In the genomic region with DNA sequence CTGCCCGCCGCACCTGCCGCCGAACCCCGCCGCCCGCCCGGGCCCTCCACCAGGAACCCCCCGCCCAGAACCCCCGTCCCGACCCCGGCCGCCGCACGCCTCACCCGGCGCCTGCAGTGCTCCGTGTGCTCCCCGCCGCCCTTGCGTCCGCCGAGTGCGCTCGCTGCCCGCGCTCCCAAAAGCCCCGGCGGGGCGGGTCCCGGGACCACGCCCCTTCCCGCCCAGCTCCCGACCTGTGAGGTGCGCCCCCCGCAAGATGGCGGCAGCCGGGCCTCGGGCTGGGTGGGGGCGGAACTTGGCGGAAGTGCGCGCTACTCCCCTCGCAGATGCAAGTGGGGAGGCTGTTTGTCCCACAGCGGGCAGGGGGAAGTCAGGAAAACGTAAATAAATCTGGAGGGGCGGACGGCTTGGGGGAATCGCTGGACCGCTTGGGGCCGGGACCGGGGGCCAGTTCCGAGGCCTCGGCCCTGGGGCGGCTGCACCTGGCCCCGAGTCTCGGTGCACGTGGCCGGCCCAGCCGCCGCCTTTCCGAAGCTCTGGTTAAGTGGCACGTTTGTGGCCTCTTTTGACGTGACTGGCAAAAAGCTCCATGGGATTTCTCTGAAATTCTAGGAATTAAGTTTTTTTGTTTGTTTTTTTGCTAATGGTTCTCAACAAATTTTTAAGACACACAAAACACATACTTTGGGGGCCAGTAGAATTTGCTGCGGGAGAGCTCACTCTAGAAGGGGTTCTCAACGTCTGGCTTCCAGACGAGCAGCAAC, we compare ENCODE assay signal across 1 cellular context.
A peak's percentile ranks its signal among the peaks of the same experiment; 100 is the strongest.
TF ChIP-seq lines count a peak whose summit lies in the region.

TSS of gene EZR (minus strand) at position 156 of the 764 bp plus-strand sequence. CDS start 1,275 bp downstream, outside the sequence.

TF ChIP-seq in K562, 482 proteins besides CTCF, POLR2A, EP300 and RAD21 (continued from another document and continues in another):
- TF ChIP-seq, protein P1, sequence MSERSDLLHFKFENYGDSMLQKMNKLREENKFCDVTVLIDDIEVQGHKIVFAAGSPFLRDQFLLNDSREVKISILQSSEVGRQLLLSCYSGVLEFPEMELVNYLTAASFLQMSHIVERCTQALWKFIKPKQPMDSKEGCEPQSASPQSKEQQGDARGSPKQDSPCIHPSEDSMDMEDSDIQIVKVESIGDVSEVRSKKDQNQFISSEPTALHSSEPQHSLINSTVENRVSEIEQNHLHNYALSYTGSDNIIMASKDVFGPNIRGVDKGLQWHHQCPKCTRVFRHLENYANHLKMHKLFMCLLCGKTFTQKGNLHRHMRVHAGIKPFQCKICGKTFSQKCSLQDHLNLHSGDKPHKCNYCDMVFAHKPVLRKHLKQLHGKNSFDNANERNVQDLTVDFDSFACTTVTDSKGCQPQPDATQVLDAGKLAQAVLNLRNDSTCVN (CRISPR knock-in tag; IDR thresholded peaks at IDR 0.05) = peak; percentile 68; the same call in 1 of the 2 replicates
- TF ChIP-seq FOXK2 (conservative IDR thresholded peaks at IDR 0.05 in 1 of 2, IDR thresholded peaks at IDR 0.05 in 1 of 2; ENCODE audit: low read depth in 2 of 2) = no peak
- peak; percentile 22 to 73; a peak in 1 of 4 replicates for TF ChIP-seq TRIM24 (IDR thresholded peaks at IDR 0.05)
- no peak for TF ChIP-seq IRF9 (tag; IDR thresholded peaks at IDR 0.05)
- TF ChIP-seq ZNF184 (CRISPR knock-in tag; IDR thresholded peaks at IDR 0.05) = no peak
- no peak for TF ChIP-seq CBX8 (IDR thresholded peaks at IDR 0.05; ENCODE audit: borderline replicate concordance, extremely low read depth, low read depth, low read length, poor library complexity, severe bottlenecking)
- TF ChIP-seq ZMIZ1 (IDR thresholded peaks at IDR 0.05; ENCODE audit: low read depth in 2 of 2, low read length in 2 of 2) = no peak; a peak in 1 of 4 replicates
- TF ChIP-seq ZNF507 (tag; conservative IDR thresholded peaks at IDR 0.05) = no peak
- TF ChIP-seq FOXP4 (CRISPR knock-in tag; IDR thresholded peaks at IDR 0.05; ENCODE audit: borderline replicate concordance) = peak; percentile 95
- no peak for TF ChIP-seq SMARCA5 (IDR thresholded peaks at IDR 0.05)
- no peak for TF ChIP-seq ZNF23 (CRISPR knock-in tag; IDR thresholded peaks at IDR 0.05)
- TF ChIP-seq TGIF2 (CRISPR knock-in tag; IDR thresholded peaks at IDR 0.05) = 0 out of 2 replicates have a peak, but pooled peaks have one; percentile 24
- peak; percentile 55; the same call in 1 of the 2 replicates for TF ChIP-seq ZNF134 (CRISPR knock-in tag; conservative IDR thresholded peaks at IDR 0.05)
- TF ChIP-seq MCM2 (IDR thresholded peaks at IDR 0.05; ENCODE audit: low read depth) = no peak
- TF ChIP-seq ELF2 (CRISPR knock-in tag; IDR thresholded peaks at IDR 0.05) = peak; percentile 61; the same call in 1 of the 2 replicates
- TF ChIP-seq NEUROD1 (IDR thresholded peaks at IDR 0.05; ENCODE audit: borderline replicate concordance, low read depth, low read length, partially characterized antibody) = no peak
- TF ChIP-seq DDX20 (tag; IDR thresholded peaks at IDR 0.05; ENCODE audit: low read depth) = no peak
- TF ChIP-seq ELK3 (CRISPR knock-in tag; IDR thresholded peaks at IDR 0.05) = no peak
- 0 out of 4 replicates have a peak, but pooled peaks of 1 of the 2 experiments have one; percentile 38 for TF ChIP-seq ETV6 (IDR thresholded peaks at IDR 0.05; ENCODE audit: borderline replicate concordance in 1 of 2, low read depth in 2 of 2, low read length in 1 of 2)
- peak; percentile 92; the same call in 1 of the 2 replicates for TF ChIP-seq ETV6 (CRISPR knock-in tag; IDR thresholded peaks at IDR 0.05; ENCODE audit: borderline replicate concordance)
- TF ChIP-seq KDM4B (IDR thresholded peaks at IDR 0.05; ENCODE audit: borderline replicate concordance in 2 of 2, low read depth in 1 of 2) = peak in 1 of 2 experiments; percentile 80; a peak in 1 of 4 replicates
- TF ChIP-seq ARHGAP35 (IDR thresholded peaks at IDR 0.05; ENCODE audit: partially characterized antibody) = no peak
- TF ChIP-seq GTF2A2 (tag; IDR thresholded peaks at IDR 0.05) = no peak
- no peak for TF ChIP-seq ZZZ3 (IDR thresholded peaks at IDR 0.05)
- no peak for TF ChIP-seq EZH2 (IDR thresholded peaks at IDR 0.05; ENCODE audit: borderline replicate concordance, low read depth, low read length)
- peak; percentile 50; the same call in 1 of the 2 replicates for TF ChIP-seq TSHZ1 (CRISPR knock-in tag; IDR thresholded peaks at IDR 0.05)
- TF ChIP-seq, protein P2, sequence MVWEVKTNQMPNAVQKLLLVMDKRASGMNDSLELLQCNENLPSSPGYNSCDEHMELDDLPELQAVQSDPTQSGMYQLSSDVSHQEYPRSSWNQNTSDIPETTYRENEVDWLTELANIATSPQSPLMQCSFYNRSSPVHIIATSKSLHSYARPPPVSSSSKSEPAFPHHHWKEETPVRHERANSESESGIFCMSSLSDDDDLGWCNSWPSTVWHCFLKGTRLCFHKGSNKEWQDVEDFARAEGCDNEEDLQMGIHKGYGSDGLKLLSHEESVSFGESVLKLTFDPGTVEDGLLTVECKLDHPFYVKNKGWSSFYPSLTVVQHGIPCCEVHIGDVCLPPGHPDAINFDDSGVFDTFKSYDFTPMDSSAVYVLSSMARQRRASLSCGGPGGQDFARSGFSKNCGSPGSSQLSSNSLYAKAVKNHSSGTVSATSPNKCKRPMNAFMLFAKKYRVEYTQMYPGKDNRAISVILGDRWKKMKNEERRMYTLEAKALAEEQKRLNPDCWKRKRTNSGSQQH (CRISPR knock-in tag; IDR thresholded peaks at IDR 0.05) = peak; percentile 82; the same call in 1 of the 2 replicates
- peak; percentile 74; the same call in 1 of the 2 replicates for TF ChIP-seq NR1H2 (CRISPR knock-in tag; IDR thresholded peaks at IDR 0.05)
- 0 out of 2 replicates have a peak, but pooled peaks have one; percentile 52 for TF ChIP-seq ZNF561 (CRISPR knock-in tag; conservative IDR thresholded peaks at IDR 0.05)
- TF ChIP-seq ZC3H11A (IDR thresholded peaks at IDR 0.05; ENCODE audit: low read depth, low read length) = no peak
- peak; percentile 68; the same call in 1 of the 2 replicates for TF ChIP-seq GATAD2B (IDR thresholded peaks at IDR 0.05; ENCODE audit: borderline replicate concordance)
- no peak for TF ChIP-seq ZFP36 (IDR thresholded peaks at IDR 0.05; ENCODE audit: low read depth, low read length, partially characterized antibody)
- TF ChIP-seq NKRF (IDR thresholded peaks at IDR 0.05; ENCODE audit: borderline replicate concordance) = no peak
- no peak for TF ChIP-seq SETDB1 (IDR thresholded peaks at IDR 0.05; ENCODE audit: low read length)
- TF ChIP-seq VEZF1 (CRISPR knock-in tag; IDR thresholded peaks at IDR 0.05) = peak; percentile 88
- no peak for TF ChIP-seq CAMTA2 (CRISPR knock-in tag; conservative IDR thresholded peaks at IDR 0.05)
